ENCODE assay signal across 10 cellular contexts in the genomic region with DNA sequence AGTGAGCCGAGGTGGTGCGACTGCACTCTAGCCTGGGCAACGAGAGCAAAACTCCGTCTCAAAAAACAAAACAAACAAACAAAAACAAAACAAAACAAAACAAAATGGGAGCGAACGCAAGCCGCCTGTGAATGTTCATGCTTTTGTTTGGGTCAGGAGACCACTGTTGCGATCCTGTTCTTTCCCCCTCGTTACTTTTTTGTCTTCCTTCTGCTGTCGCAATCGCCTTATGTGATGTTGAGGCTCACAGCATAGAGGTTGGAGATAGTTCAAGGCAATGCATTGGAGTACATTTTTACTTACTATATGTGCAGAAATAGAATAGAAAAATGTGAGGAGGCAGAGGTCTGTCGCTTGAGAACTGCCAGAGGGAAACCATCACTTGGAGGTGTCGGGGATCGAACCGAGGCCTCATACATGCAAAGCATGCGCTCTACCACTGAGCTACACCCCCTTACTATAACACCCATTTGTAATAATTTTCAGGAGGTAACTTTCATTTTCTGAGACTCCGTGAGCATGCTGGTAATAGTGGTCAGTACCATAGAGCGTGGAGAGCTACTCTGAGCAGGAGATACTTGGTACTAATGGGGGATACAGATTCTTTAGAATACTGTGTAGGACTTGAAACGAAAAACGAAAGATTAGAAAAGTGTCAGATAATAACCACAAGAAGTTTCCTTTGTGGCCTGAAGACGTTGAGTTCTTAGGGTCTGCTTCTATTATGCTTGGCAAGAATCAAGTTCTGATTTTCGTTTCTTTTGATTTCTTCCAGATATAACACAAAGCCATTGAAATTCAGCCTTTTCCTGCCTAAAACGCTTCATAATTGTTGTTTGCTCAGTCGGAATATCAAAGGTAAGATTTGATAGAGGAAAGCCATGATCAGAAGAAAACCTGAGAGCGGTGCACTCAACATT.
DNase-seq lines count a peak whose midpoint lies in the region; ATAC-seq and TF ChIP-seq lines count a peak whose summit lies in the region.
"Had no signal": no experiment of that assay in that cellular context is flagged by ENCODE, and none has a peak within 500 bp of the region (broad histone marks: within the 10 kb centered on the region; RNA-seq: fewer than 3 reads in every experiment).

No MANE protein-coding gene starts in this region.

- peaks cover 66% of the 10 kb centered on the region for H3K27me3 Mint-ChIP-seq in activated naive CD4-positive, alpha-beta T cell treated with anti-CD3 and anti-CD28 coated beads for 36 hours (ENCODE audit: low read depth)

- CTCF ChIA-PET in activated naive CD4-positive, alpha-beta T cell treated with anti-CD3 and anti-CD28 coated beads for 36 hours (lab: Charles Lee) = no interaction called here

- peaks cover 1% of the 10 kb centered on the region for H3K4me1 Mint-ChIP-seq in activated naive CD4-positive, alpha-beta T cell treated with anti-CD3 and anti-CD28 coated beads for 36 hours (ENCODE audit: low read depth)

- H3K4me3 ChIP-seq in brain microvascular endothelial cell (ENCODE audit: low read depth, low read length) = no peak overlapping the region

- intact Hi-C loops in activated naive CD4-positive, alpha-beta T cell treated with anti-CD3 and anti-CD28 coated beads for 36 hours (cut with micrococcal nuclease) = no loop called here

- no peaks in the 10 kb centered on the region for H3K27me3 ChIP-seq in brain microvascular endothelial cell (replicated peaks)

- H3K27ac ChIP-seq in brain microvascular endothelial cell = no peak overlapping the region

- no peak overlapping the region for H3K4me3 Mint-ChIP-seq in activated naive CD4-positive, alpha-beta T cell treated with anti-CD3 and anti-CD28 coated beads for 36 hours
- H3K4me3 Mint-ChIP-seq: CD4-positive, CD25-positive, alpha-beta regulatory T cell had no signal

- ATAC-seq in activated naive CD4-positive, alpha-beta T cell treated with anti-CD3 and anti-CD28 coated beads, Interleukin-2, amount 50 U/mL, for 72 hours = peak; percentile 5 to 63
- peak; percentile 98 for ATAC-seq in stimulated activated naive CD8-positive, alpha-beta T cell treated with anti-CD3 and anti-CD28 coated beads, Interleukin-15, Interleukin-2, amounts not matched to agents 100 U/mL and 50 U/mL, for 24 hours
- no peak for ATAC-seq in GM18907 (IDR thresholded peaks at IDR 0.05; ENCODE audit: unreplicated experiment)

- in situ Hi-C loops in brain microvascular endothelial cell (cut with HindIII; ENCODE audit: low pct_ligation_motif_present, low sequenced_read_pairs) = no loop called here

- peaks cover 0 to 5% of the 10 kb centered on the region in 2 donors for H3K9me3 Mint-ChIP-seq in activated naive CD4-positive, alpha-beta T cell treated with anti-CD3 and anti-CD28 coated beads, Interleukin-2, amount 50 U/mL, for 72 hours
- H3K9me3 Mint-ChIP-seq in activated naive CD4-positive, alpha-beta T cell treated with anti-CD3 and anti-CD28 coated beads for 36 hours = peaks cover 2% of the 10 kb centered on the region

- peaks cover 4 to 21% of the 10 kb centered on the region in 2 donors for H3K36me3 Mint-ChIP-seq in activated naive CD4-positive, alpha-beta T cell treated with anti-CD3 and anti-CD28 coated beads, Interleukin-2, amount 50 U/mL, for 72 hours
- no peaks in the 10 kb centered on the region for H3K36me3 Mint-ChIP-seq in activated naive CD4-positive, alpha-beta T cell treated with anti-CD3 and anti-CD28 coated beads for 36 hours (ENCODE audit: low read depth)
- H3K36me3 Mint-ChIP-seq: CD4-positive, CD25-positive, alpha-beta regulatory T cell had no signal

- no peak overlapping the region for H3K27ac Mint-ChIP-seq in activated naive CD4-positive, alpha-beta T cell treated with anti-CD3 and anti-CD28 coated beads, Interleukin-2, amount 50 U/mL, for 72 hours
- H3K27ac Mint-ChIP-seq in activated naive CD4-positive, alpha-beta T cell treated with anti-CD3 and anti-CD28 coated beads for 36 hours = no peak overlapping the region

- DNase-seq in activated naive CD4-positive, alpha-beta T cell treated with anti-CD3 and anti-CD28 coated beads, Interleukin-2, amount 50 U/mL, for 72 hours (ENCODE audit: low spot score in 2 of 2) = no peak
- no peak for DNase-seq in activated naive CD4-positive, alpha-beta T cell treated with anti-CD3 and anti-CD28 coated beads for 36 hours
- DNase-seq in NCI-H1694 (lab: John Stamatoyannopoulos, UW) = peak; percentile 43
- DNase-seq in brain microvascular endothelial cell = peak; percentile 84
- peak; percentile 30 for DNase-seq in stimulated activated naive CD8-positive, alpha-beta T cell treated with anti-CD3 and anti-CD28 coated beads, Interleukin-15, Interleukin-2, amounts not matched to agents 100 U/mL and 50 U/mL, for 24 hours
- no peak for DNase-seq in D341Med (ENCODE audit: low spot score)
- DNase-seq in activated CD4-positive, CD25-positive, alpha-beta regulatory T cell (lab: John Stamatoyannopoulos, UW) = no peak
- DNase-seq: activated naive CD4-positive, alpha-beta T cell treated with anti-CD3 and anti-CD28 coated beads, Interleukin-2, amount 50 U/mL, for 16 hours; CD4-positive, CD25-positive, alpha-beta regulatory T cell had no signal

- H3K36me3 ChIP-seq in brain microvascular endothelial cell (replicated peaks) = no peaks in the 10 kb centered on the region

- no peak for TF ChIP-seq CTCF in brain microvascular endothelial cell (IDR thresholded peaks at IDR 0.05; ENCODE audit: low read depth, low read length, missing control alignments)

Comparison
In these comparisons a context has a peak if more than half of its experiments do, and no peak if none do; other contexts are left out.
1. DNase-seq: peak in NCI-H1694 (single experiment), brain microvascular endothelial cell (single experiment) and stimulated activated naive CD8-positive, alpha-beta T cell treated with anti-CD3 and anti-CD28 coated beads, Interleukin-15, Interleukin-2, amounts not matched to agents 100 U/mL and 50 U/mL, for 24 hours (single experiment); none in activated naive CD4-positive, alpha-beta T cell treated with anti-CD3 and anti-CD28 coated beads, Interleukin-2, amount 50 U/mL, for 72 hours (0 of 2), activated naive CD4-positive, alpha-beta T cell treated with anti-CD3 and anti-CD28 coated beads for 36 hours (single experiment), D341Med (single experiment) and activated CD4-positive, CD25-positive, alpha-beta regulatory T cell (0 of 4).